Comparison of ENCODE assay signal across 8 cellular contexts in genomic region chr17:38257013-38257621, GRCh38. TPM values are rescaled to one million over a fixed set of nuclear protein-coding genes. Genes with fewer than 3 reads are reported as not detected.
DNase-seq lines count a peak whose midpoint lies in the region; ATAC-seq, FAIRE-seq and TF ChIP-seq lines count a peak whose summit lies in the region.
"Not testable (repeated sequence)": the region's sequence is repeated elsewhere in the genome, so short reads cannot be mapped to it uniquely, and the experiment has no call there.

No MANE protein-coding gene starts in this region.

- not testable (repeated sequence) for H3K9me3 ChIP-seq in psoas muscle, upper lobe of right lung

- H3K4me3 ChIP-seq in psoas muscle (peak overlapping the region; percentile 51), upper lobe of right lung (peak overlapping the region; percentile 48)

- not testable (repeated sequence) for H3K36me3 ChIP-seq in psoas muscle (ENCODE audit: insufficient read depth in 1 of 2, low read depth in 1 of 2); upper lobe of right lung

- not testable (repeated sequence) for FAIRE-seq in GM12892 (lab: Jason Lieb, UNC)

- intact Hi-C loops in left ventricle myocardium superior (cut with micrococcal nuclease); psoas muscle (cut with DNase I); upper lobe of right lung (cut with DNase I): not testable (repeated sequence)

- H3K4me1 ChIP-seq in psoas muscle, upper lobe of right lung: not testable (repeated sequence)

- DNase-seq in GM12892 (ENCODE audit: insufficient read length) (peak; percentile 53), NCI-H1694 treated with DMSO at 0.1 percent for 48 hours (lab: John Stamatoyannopoulos, UW) (peak; percentile 76), T-helper 2 cell (peak; percentile 64 to 92 (median 78)), amygdala (lab: John Stamatoyannopoulos, UW) (peak in 55 of 56 donors; percentile 15 to 87 (median 74)), left ventricle myocardium superior (peak; percentile 89), psoas muscle (peak; percentile 87 to 95), upper lobe of right lung (peak; percentile 94)

- not testable (repeated sequence) for TF ChIP-seq POLR2A in GM12892 (IDR thresholded peaks at IDR 0.05; ENCODE audit: low read depth, low read length)

- 1% methylated on average over 20 to 49 of the region's 73 CpGs for WGBS in psoas muscle, 3 donors

- not testable (repeated sequence) for H3K27me3 ChIP-seq in psoas muscle (ENCODE audit: insufficient read depth in 3 of 3, low read length in 2 of 3); upper lobe of right lung

- peak overlapping the region; percentile 79 for H3K27ac ChIP-seq in psoas muscle
- H3K27ac ChIP-seq in upper lobe of right lung = peak overlapping the region; percentile 51

- not testable (repeated sequence) for TF ChIP-seq CTCF in psoas muscle (IDR thresholded peaks at IDR 0.05); upper lobe of right lung (IDR thresholded peaks at IDR 0.05)

- ATAC-seq in HG02870 (IDR thresholded peaks at IDR 0.05; ENCODE audit: unreplicated experiment) (peak; percentile 69), left ventricle myocardium superior (peak; percentile 93), psoas muscle (peak; percentile 88 to 95 (median 93)), upper lobe of right lung (peak; percentile 97)

RNA-seq across cellular contexts. Expression of gene MRPL45, which starts 39.9 kb away (rescaled TPM):
- 48.5 TPM for polyA plus RNA-seq in GM12892 (2012; ENCODE audit: missing spikeins)
- 39.5 TPM for total RNA-seq in left ventricle myocardium superior
- 10 to 100 TPM; 36.0 to 55.5 (median 46.7) TPM for total RNA-seq in psoas muscle
- polyA plus RNA-seq in psoas muscle = 100 to 1,000 TPM in 1 of 3 donors, 10 to 100 TPM in 2; 49.2 to 132 (median 67.7) TPM
- total RNA-seq in upper lobe of right lung = 25.7 TPM

Comparison
In these comparisons a context has a peak if more than half of its experiments do, and no peak if none do; other contexts are left out.
1. Peak in every context shown above with its lines: DNase-seq, ATAC-seq, H3K4me3 ChIP-seq and H3K27ac ChIP-seq.